Comparison of ENCODE assay signal across 9 cellular contexts in the genomic region with DNA sequence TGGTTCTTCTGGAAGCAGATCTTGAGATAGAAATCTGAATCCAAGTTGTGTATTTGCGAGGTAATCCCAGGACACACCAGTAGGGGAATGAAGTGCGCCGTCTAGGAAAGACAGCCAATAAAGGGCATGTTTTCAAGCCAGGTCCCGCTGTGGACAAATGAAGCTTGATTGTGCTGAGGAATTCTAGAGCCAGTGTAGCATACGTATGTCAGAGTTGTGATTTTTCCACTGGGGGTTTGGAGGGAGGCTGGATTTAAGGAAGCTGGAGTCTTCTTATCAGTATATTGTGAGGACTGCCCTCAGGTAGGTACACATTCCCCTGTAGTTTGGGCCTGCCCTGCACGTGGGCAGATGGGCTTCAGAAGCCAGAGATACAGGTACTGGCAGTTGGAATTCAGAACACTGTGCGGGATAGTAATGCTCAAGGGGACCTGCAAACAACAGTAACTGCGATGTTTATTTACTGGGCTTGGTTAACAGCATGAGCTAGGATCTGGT. TPM values are rescaled to one million over a fixed set of nuclear protein-coding genes. Genes with fewer than 3 reads are reported as not detected.
A peak's percentile ranks its signal among the peaks of the same experiment; 100 is the strongest.
DNase-seq lines count a peak whose midpoint lies in the region; ATAC-seq and TF ChIP-seq lines count a peak whose summit lies in the region.
"Had no signal": no experiment of that assay in that cellular context is flagged by ENCODE, and none has a peak within 500 bp of the region (broad histone marks: within the 10 kb centered on the region; RNA-seq: fewer than 3 reads in every experiment).

No MANE protein-coding gene starts in this region.

- H3K36me3 ChIP-seq in endodermal cell (ENCODE audit: control insufficient read depth, insufficient read depth, low read length), result no peaks in the 10 kb centered on the region
- H3K36me3 ChIP-seq: BLaER1 treated with 17β-estradiol and CSF1 and Interleukin-3, amounts not matched to agents 10 nM and 100 nM had no signal

- TF ChIP-seq CTCF in NB4 (IDR thresholded peaks at IDR 0.05; ENCODE audit: low read depth, low read length) (peak; percentile 71), endodermal cell (conservative IDR thresholded peaks at IDR 0.05) (peak; percentile 81), osteocyte (IDR thresholded peaks at IDR 0.05) (peak; percentile 42)

- no peak for ATAC-seq in GM18867 (IDR thresholded peaks at IDR 0.05; ENCODE audit: unreplicated experiment)

- 86 to 89% methylated on average over 7 to 8 of the region's 8 CpGs for WGBS in endodermal cell (ENCODE audit: insufficient coverage in 1 of 2, insufficient read length in 1 of 2), 2 experiments

- no peaks in the 10 kb centered on the region for H3K27me3 Mint-ChIP-seq in endodermal cell (ENCODE audit: insufficient read depth)
- no peaks in the 10 kb centered on the region for H3K27me3 Mint-ChIP-seq in osteocyte (ENCODE audit: unreplicated experiment)
- peaks cover 0 to 1% (median 0%) of the 10 kb centered on the region in 3 donors for H3K27me3 Mint-ChIP-seq in immature natural killer cell (ENCODE audit: low read depth in 3 of 3)

- no peak overlapping the region for H3K9ac ChIP-seq in endodermal cell (ENCODE audit: extremely low read depth, low read length, poor library complexity, severe bottlenecking)
- H3K9ac ChIP-seq: BLaER1 treated with 17β-estradiol and CSF1 and Interleukin-3, amounts not matched to agents 10 nM and 100 nM had no signal

- H3K9me3 Mint-ChIP-seq in endodermal cell (no peaks in the 10 kb centered on the region), osteocyte (ENCODE audit: unreplicated experiment) (no peaks in the 10 kb centered on the region), immature natural killer cell (no peaks in the 10 kb centered on the region)

- peak overlapping the region; percentile 76 for H3K27ac Mint-ChIP-seq in endodermal cell
- no peak overlapping the region for H3K27ac Mint-ChIP-seq in osteocyte (ENCODE audit: unreplicated experiment)
- H3K27ac Mint-ChIP-seq in immature natural killer cell, result peak overlapping the region in 1 of 6 donors; percentile 35

- peaks cover 2% of the 10 kb centered on the region for H3K36me3 Mint-ChIP-seq in endodermal cell (ENCODE audit: low read depth)
- H3K36me3 Mint-ChIP-seq in osteocyte (ENCODE audit: unreplicated experiment), result peaks cover 2% of the 10 kb centered on the region
- H3K36me3 Mint-ChIP-seq in immature natural killer cell, result no peaks in the 10 kb centered on the region

- no peak for TF ChIP-seq POLR2A in NB4 (IDR thresholded peaks at IDR 0.05; ENCODE audit: extremely low read depth, insufficient read length)

- no peaks in the 10 kb centered on the region for H3K27me3 ChIP-seq in endodermal cell (ENCODE audit: control insufficient read depth, insufficient read depth, low read length, poor library complexity, severe bottlenecking)
- H3K27me3 ChIP-seq: BLaER1 treated with 17β-estradiol and CSF1 and Interleukin-3, amounts not matched to agents 10 nM and 100 nM had no signal

- peak; percentile 7 for DNase-seq in NCI-H1694 (lab: John Stamatoyannopoulos, UW)
- DNase-seq in NCI-H1694 treated with DMSO at 0.1 percent for 48 hours (lab: John Stamatoyannopoulos, UW), result no peak
- DNase-seq in NB4 (ENCODE audit: low read depth), result peak; percentile 58
- DNase-seq in endodermal cell, result peak; percentile 85
- DNase-seq in osteocyte (ENCODE audit: extremely low spot score, unreplicated experiment), result no peak
- no peak for DNase-seq in NCI-H2107 treated with DMSO at 0.1 percent for 48 hours (lab: John Stamatoyannopoulos, UW; ENCODE audit: unreplicated experiment)
- no peak for DNase-seq in immature natural killer cell

- H3K27ac ChIP-seq in endodermal cell (ENCODE audit: low read depth, low read length), result no peak overlapping the region
- H3K27ac ChIP-seq: BLaER1 treated with 17β-estradiol and CSF1 and Interleukin-3, amounts not matched to agents 10 nM and 100 nM had no signal

- H3K4me3 ChIP-seq in NB4 (ENCODE audit: low read depth, low read length) (no peak overlapping the region), endodermal cell (ENCODE audit: low read length) (peak overlapping the region; percentile 46)
- H3K4me3 ChIP-seq: BLaER1 treated with 17β-estradiol and CSF1 and Interleukin-3, amounts not matched to agents 10 nM and 100 nM had no signal

- peaks cover 17% of the 10 kb centered on the region for H3K4me1 ChIP-seq in endodermal cell (ENCODE audit: control insufficient read depth, insufficient read depth, low read length)

- H3K4me1 Mint-ChIP-seq in endodermal cell (peaks cover 40% of the 10 kb centered on the region), osteocyte (ENCODE audit: unreplicated experiment) (peaks cover 55% of the 10 kb centered on the region), immature natural killer cell (peaks cover 25 to 32% of the 10 kb centered on the region in 2 donors)

- H3K9me3 ChIP-seq in endodermal cell (ENCODE audit: control insufficient read depth, low read length), result peaks cover 5% of the 10 kb centered on the region

- H3K4me3 Mint-ChIP-seq in endodermal cell (no peak overlapping the region), osteocyte (ENCODE audit: unreplicated experiment) (no peak overlapping the region), immature natural killer cell (no peak overlapping the region)

RNA-seq across cellular contexts. Expression of a gene that starts 50.9 kb away (rescaled TPM):
- total RNA-seq in endodermal cell (10 to 100 TPM; 32.7 to 35.3 TPM), osteocyte (34.1 and 42.8 TPM in 2 replicates)
- polyA plus RNA-seq in endodermal cell (2013, experiment 1 of 2), result 34.9 TPM
- 33.4 TPM for polyA plus RNA-seq in endodermal cell (2013, experiment 2 of 2)
- 10 to 100 TPM; 59.2 to 86.2 (median 63.3) TPM for polyA plus RNA-seq in immature natural killer cell

Comparison
In these comparisons a context has a peak if more than half of its experiments do, and no peak if none do; other contexts are left out.
1. DNase-seq: peak in NCI-H1694 (single experiment), NB4 (single experiment) and endodermal cell (single experiment); none in NCI-H1694 treated with DMSO at 0.1 percent for 48 hours (single experiment), osteocyte (single experiment), NCI-H2107 treated with DMSO at 0.1 percent for 48 hours (single experiment) and immature natural killer cell (0 of 3).
2. Peak in every context shown above with its lines, with median percentiles within 50 percentile points of each other: CTCF ChIP-seq.